ENCODE assay signal across 8 cellular contexts in genomic region chr15:79380755-79381499, GRCh38. TPM values are rescaled to one million over a fixed set of nuclear protein-coding genes. Genes with fewer than 3 reads are reported as not detected.
DNase-seq lines count a peak whose midpoint lies in the region; ATAC-seq, FAIRE-seq and TF ChIP-seq lines count a peak whose summit lies in the region.

No MANE protein-coding gene starts in this region.

- H3K27me3 ChIP-seq in RWPE2 (ENCODE audit: insufficient read depth, poor library complexity, severe bottlenecking) (no peaks in the 10 kb centered on the region), ovary (no peaks in the 10 kb centered on the region), tibial artery (no peaks in the 10 kb centered on the region)

- H3K36me3 ChIP-seq in RWPE2 (ENCODE audit: low read depth) (no peaks in the 10 kb centered on the region), ovary (no peaks in the 10 kb centered on the region), tibial artery (no peaks in the 10 kb centered on the region)

- no peak for TF ChIP-seq EP300 in ovary (IDR thresholded peaks at IDR 0.05)

- no peak for FAIRE-seq in frontal cortex (lab: Jason Lieb, UNC)

- H3K4me3 ChIP-seq in RWPE2 (ENCODE audit: severe bottlenecking) (no peak overlapping the region), ovary (no peak overlapping the region), tibial artery (no peak overlapping the region)

- ATAC-seq in GM19324 (IDR thresholded peaks at IDR 0.05; ENCODE audit: low FRiP score, unreplicated experiment) (peak; percentile 54), RWPE2 (ENCODE audit: low read depth) (peak; percentile 96)

- no peaks in the 10 kb centered on the region for H3K9me3 ChIP-seq in RWPE2 (ENCODE audit: severe bottlenecking)
- no peaks in the 10 kb centered on the region for H3K9me3 ChIP-seq in ovary
- no peaks in the 10 kb centered on the region for H3K9me3 ChIP-seq in tibial artery

- 38 to 43% (median 41%) methylated on average over 4 of the region's 4 CpGs for WGBS in ovary, 3 donors

- no peak overlapping the region for H3K27ac ChIP-seq in RWPE2 (ENCODE audit: poor library complexity, severe bottlenecking)
- H3K27ac ChIP-seq in ovary, result no peak overlapping the region
- H3K27ac ChIP-seq in tibial artery, result no peak overlapping the region

- H3K4me1 ChIP-seq in RWPE2 (ENCODE audit: insufficient read depth, poor library complexity, severe bottlenecking) (no peaks in the 10 kb centered on the region), ovary (ENCODE audit: insufficient read depth) (peaks cover 1% of the 10 kb centered on the region), tibial artery (no peaks in the 10 kb centered on the region)

- DNase-seq in Ammon's horn (ENCODE audit: low spot score) (peak; percentile 88), RWPE2 (ENCODE audit: low spot score) (no peak), frontal cortex (ENCODE audit: low spot score in 2 of 2) (peak; percentile 36 to 57), ovary (peak; percentile 63 to 86 (median 81)), tibial artery (peak; percentile 83 to 88)
- DNase-seq in activated T-helper 9 cell treated with anti-CD3 and anti-CD28 coated beads, Interleukin-2, amount 50 U/mL, for 16 hours (ENCODE audit: low read depth), result peak; percentile 59

- TF ChIP-seq POLR2A in ovary (IDR thresholded peaks at IDR 0.05), result no peak

- TF ChIP-seq CTCF in LNCAP (IDR thresholded peaks at IDR 0.05), result peak; percentile 83
- peak; percentile 99 for TF ChIP-seq CTCF in RWPE2 (IDR thresholded peaks at IDR 0.05; ENCODE audit: poor library complexity, severe bottlenecking)
- peak; percentile 52 to 83 (median 60) for TF ChIP-seq CTCF in ovary (IDR thresholded peaks at IDR 0.05)
- peak; percentile 84 to 87 for TF ChIP-seq CTCF in tibial artery (IDR thresholded peaks at IDR 0.05)

- intact Hi-C loops in ovary (cut with DNase I), result loop anchor here in 3 of 4 donors (5.0 to 10.0 kb wide), 2 partner anchors 471 to 474 kb away; no protein-coding TSS in a partner anchor
- intact Hi-C loops in tibial artery (cut with DNase I; ENCODE audit: low total_unique reads), result loop anchor here (2.0 kb wide), 1 partner anchor 472 kb away; no protein-coding TSS in a partner anchor

RNA-seq across cellular contexts. Expression of gene MINAR1, which starts 51.2 kb away (rescaled TPM):
- total RNA-seq in frontal cortex (6.9 TPM), ovary (under 1 TPM; 0.12 to 0.62 (median 0.23) TPM)
- polyA plus RNA-seq in ovary, result under 1 TPM; 0.19 to 0.38 TPM
